In the genomic region with DNA sequence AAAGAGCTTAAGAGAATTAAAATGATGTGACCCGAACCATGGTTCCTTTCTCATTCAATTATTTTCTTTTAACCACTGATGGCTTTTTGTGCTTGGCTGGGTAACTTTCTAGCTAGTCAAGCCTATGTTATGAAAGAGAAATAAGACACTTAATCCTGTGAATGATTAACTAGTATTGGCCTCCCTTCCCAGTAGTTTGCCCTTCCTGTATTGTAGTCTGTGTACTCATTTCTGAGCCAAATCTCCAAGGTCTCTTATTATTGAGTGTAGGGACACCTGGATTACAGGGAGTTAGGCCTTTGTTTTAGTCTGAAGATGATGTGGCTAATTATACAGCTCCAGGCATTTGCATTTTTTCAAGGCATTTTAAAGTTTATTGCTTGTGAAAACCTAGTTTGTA, we compare ENCODE assay signal across 11 cellular contexts.
DNase-seq lines count a peak whose midpoint lies in the region; TF ChIP-seq lines count a peak whose summit lies in the region.
"Had no signal": no experiment of that assay in that cellular context is flagged by ENCODE, and none has a peak within 500 bp of the region (broad histone marks: within the 10 kb centered on the region; RNA-seq: fewer than 3 reads in every experiment).

No MANE protein-coding gene starts in this region.

- peak overlapping the region; percentile 47 for H3K4me2 ChIP-seq in OCI-LY3 (ENCODE audit: low read length)

- no peak overlapping the region for H3K27ac ChIP-seq in OCI-LY3 (ENCODE audit: low read length)

- no peak overlapping the region for H2AFZ ChIP-seq in OCI-LY3 (ENCODE audit: low read depth, low read length)

- H3K4me3 Mint-ChIP-seq in activated naive CD8-positive, alpha-beta T cell treated with anti-CD3 and anti-CD28 coated beads for 36 hours = no peak overlapping the region
- H3K4me3 Mint-ChIP-seq: activated naive CD8-positive, alpha-beta T cell treated with anti-CD3 and anti-CD28 coated beads, Interleukin-2, amount 50 U/mL, for 24 hours had no signal

- H3K4me3 ChIP-seq in OCI-LY3 (ENCODE audit: low read length) = no peak overlapping the region
- H3K4me3 ChIP-seq in fibroblast of mammary gland (ENCODE audit: control insufficient read depth, low read depth, low read length) = no peak overlapping the region

- H3K27ac Mint-ChIP-seq in activated naive CD8-positive, alpha-beta T cell treated with anti-CD3 and anti-CD28 coated beads for 36 hours = no peak overlapping the region
- H3K27ac Mint-ChIP-seq: activated naive CD8-positive, alpha-beta T cell treated with anti-CD3 and anti-CD28 coated beads, Interleukin-2, amount 50 U/mL, for 24 hours had no signal

- H3K4me1 ChIP-seq in OCI-LY3 (ENCODE audit: low read length) = peaks cover 21% of the 10 kb centered on the region

- DNase-seq in GM20000 (ENCODE audit: low spot score) (peak; percentile 24), fibroblast of mammary gland (ENCODE audit: low read depth) (peak; percentile 43), renal cortical epithelial cell (ENCODE audit: low read depth) (peak; percentile 99), NCI-H1436 (lab: John Stamatoyannopoulos, UW) (no peak), DMS79 treated with DMSO at 0.1 percent for 48 hours (lab: John Stamatoyannopoulos, UW) (no peak)
- DNase-seq in activated naive CD8-positive, alpha-beta T cell treated with anti-CD3 and anti-CD28 coated beads for 36 hours = no peak
- DNase-seq in activated CD4-positive, alpha-beta T cell treated with anti-CD3 and anti-CD28 coated beads, Interleukin-2, amount 50 U/mL, for 1 hour = no peak
- DNase-seq: activated CD4-positive, alpha-beta T cell treated with anti-CD3 and anti-CD28 coated beads, Interleukin-2, amount 50 U/mL, for 4 hours; activated naive CD8-positive, alpha-beta T cell treated with anti-CD3 and anti-CD28 coated beads, Interleukin-2, amount 50 U/mL, for 24 hours; NCI-H2171 treated with DMSO at 0.1 percent for 48 hours had no signal

- no peaks in the 10 kb centered on the region for H3K9me3 Mint-ChIP-seq in activated naive CD8-positive, alpha-beta T cell treated with anti-CD3 and anti-CD28 coated beads for 36 hours
- H3K9me3 Mint-ChIP-seq: activated naive CD8-positive, alpha-beta T cell treated with anti-CD3 and anti-CD28 coated beads, Interleukin-2, amount 50 U/mL, for 24 hours had no signal

- H3K36me3 ChIP-seq in OCI-LY3 (replicated peaks; ENCODE audit: low read depth, low read length) = no peaks in the 10 kb centered on the region

- H4K20me1 ChIP-seq in OCI-LY3 (ENCODE audit: insufficient read depth, low read length) = no peaks in the 10 kb centered on the region

- H3K9ac ChIP-seq in OCI-LY3 (ENCODE audit: low read length) = no peak overlapping the region

- TF ChIP-seq CTCF in GM20000 (IDR thresholded peaks at IDR 0.05; ENCODE audit: extremely low read depth, missing control alignments) (no peak), OCI-LY3 (IDR thresholded peaks at IDR 0.05; ENCODE audit: low read depth, low read length) (no peak), fibroblast of mammary gland (conservative IDR thresholded peaks at IDR 0.05; ENCODE audit: control insufficient read depth, insufficient read depth, low read depth, low read length) (no peak)

- peaks cover 6% of the 10 kb centered on the region for H3K36me3 Mint-ChIP-seq in activated naive CD8-positive, alpha-beta T cell treated with anti-CD3 and anti-CD28 coated beads for 36 hours

- H3K9me3 ChIP-seq in OCI-LY3 (ENCODE audit: insufficient read depth, low read length) = no peaks in the 10 kb centered on the region

- H3K79me2 ChIP-seq in OCI-LY3 (ENCODE audit: low read length) = no peaks in the 10 kb centered on the region

- no peaks in the 10 kb centered on the region for H3K27me3 ChIP-seq in OCI-LY3 (ENCODE audit: low read depth, low read length)

- H3K4me1 Mint-ChIP-seq in activated naive CD8-positive, alpha-beta T cell treated with anti-CD3 and anti-CD28 coated beads for 36 hours = no peaks in the 10 kb centered on the region
- H3K4me1 Mint-ChIP-seq: activated naive CD8-positive, alpha-beta T cell treated with anti-CD3 and anti-CD28 coated beads, Interleukin-2, amount 50 U/mL, for 24 hours had no signal

- H3K27me3 Mint-ChIP-seq in activated naive CD8-positive, alpha-beta T cell treated with anti-CD3 and anti-CD28 coated beads for 36 hours = no peaks in the 10 kb centered on the region
- H3K27me3 Mint-ChIP-seq: activated naive CD8-positive, alpha-beta T cell treated with anti-CD3 and anti-CD28 coated beads, Interleukin-2, amount 50 U/mL, for 24 hours had no signal

Comparison
In these comparisons a context has a peak if more than half of its experiments do, and no peak if none do; other contexts are left out.
1. DNase-seq: peak in GM20000 (single experiment), fibroblast of mammary gland (single experiment) and renal cortical epithelial cell (single experiment); none in activated naive CD8-positive, alpha-beta T cell treated with anti-CD3 and anti-CD28 coated beads for 36 hours (single experiment), NCI-H1436 (single experiment), DMS79 treated with DMSO at 0.1 percent for 48 hours (single experiment) and activated CD4-positive, alpha-beta T cell treated with anti-CD3 and anti-CD28 coated beads, Interleukin-2, amount 50 U/mL, for 1 hour (single experiment).